ENCODE assay signal across 10 cellular contexts in the genomic region with DNA sequence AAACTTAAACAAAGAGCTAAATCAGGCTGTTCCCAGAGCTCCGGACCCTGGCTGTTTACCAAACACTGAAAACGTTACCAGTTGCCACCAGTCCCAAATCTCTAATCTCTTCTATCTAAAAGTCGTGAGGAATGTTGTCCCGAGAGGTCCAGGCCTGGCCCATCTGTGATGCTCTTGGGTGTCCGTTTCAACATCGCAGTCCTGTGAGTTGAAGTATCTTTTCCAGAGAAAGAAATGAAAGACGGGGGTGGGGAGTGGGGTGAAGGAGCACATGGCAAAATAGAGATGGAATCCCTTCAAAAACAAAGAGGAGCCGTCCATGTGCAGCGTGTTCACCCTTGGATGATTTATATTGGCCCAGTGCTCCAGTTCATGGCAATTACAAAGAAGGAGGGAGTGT.
DNase-seq lines count a peak whose midpoint lies in the region; FAIRE-seq and TF ChIP-seq lines count a peak whose summit lies in the region.
"Had no signal": no experiment of that assay in that cellular context is flagged by ENCODE, and none has a peak within 500 bp of the region (broad histone marks: within the 10 kb centered on the region; RNA-seq: fewer than 3 reads in every experiment).

No MANE protein-coding gene starts in this region.

- FAIRE-seq in GM19239 (lab: Jason Lieb, UNC), result no peak
- FAIRE-seq: TTC549 had no signal

- peaks cover 74% of the 10 kb centered on the region for H3K4me1 Mint-ChIP-seq in brain

- peak overlapping the region in 4 of 5 experiments; percentile 19 to 96 (median 71) for H3K27ac Mint-ChIP-seq in brain
- H3K27ac Mint-ChIP-seq: effector memory CD8-positive, alpha-beta T cell had no signal

- no peak overlapping the region for H3K4me3 ChIP-seq in skin epidermis

- peak overlapping the region in 4 of 5 experiments; percentile 12 to 69 (median 44) for H3K4me3 Mint-ChIP-seq in brain
- H3K4me3 Mint-ChIP-seq: effector memory CD8-positive, alpha-beta T cell had no signal

- H3K27me3 Mint-ChIP-seq in brain, result peaks cover 8% of the 10 kb centered on the region

- DNase-seq in ELF-1 (ENCODE audit: low read depth, low spot score), result peak; percentile 42
- DNase-seq in left kidney (ENCODE audit: low read depth, low spot score), result peak; percentile 79
- DNase-seq in medulla oblongata (ENCODE audit: extremely low spot score), result no peak
- no peak for DNase-seq in GM19239 (ENCODE audit: insufficient read length, low spot score)
- no peak for DNase-seq in HuH-7.5 (ENCODE audit: low spot score)
- DNase-seq in GM20000 (ENCODE audit: low spot score), result no peak
- DNase-seq: effector memory CD8-positive, alpha-beta T cell had no signal

- peaks cover 0 to 5% (median 0%) of the 10 kb centered on the region in 5 experiments for H3K9me3 Mint-ChIP-seq in brain
- H3K9me3 Mint-ChIP-seq: effector memory CD8-positive, alpha-beta T cell had no signal

- TF ChIP-seq CTCF in brain (conservative IDR thresholded peaks at IDR 0.05) (no peak), GM20000 (IDR thresholded peaks at IDR 0.05; ENCODE audit: extremely low read depth, missing control alignments) (no peak)

- H3K36me3 Mint-ChIP-seq in brain, result no peaks in the 10 kb centered on the region

- peak overlapping the region in 20 of 21 experiments; percentile 28 to 94 (median 72) for H3K27ac ChIP-seq in skin epidermis

Comparison
In these comparisons a context has a peak if more than half of its experiments do, and no peak if none do; other contexts are left out.
1. DNase-seq: peak in ELF-1 (single experiment) and left kidney (single experiment); none in medulla oblongata (single experiment), GM19239 (single experiment), HuH-7.5 (single experiment) and GM20000 (single experiment).